ENCODE assay signal across 1 cellular context in genomic region chr1:58896211-58897183, GRCh38.
A peak's percentile ranks its signal among the peaks of the same experiment; 100 is the strongest.
TF ChIP-seq lines count a peak whose summit lies in the region.

No MANE protein-coding gene starts in this region.

TF ChIP-seq in SK-N-SH, 30 proteins besides CTCF, POLR2A, EP300 and RAD21 (continued from another document):
- TF ChIP-seq USF1 (IDR thresholded peaks at IDR 0.05; ENCODE audit: borderline replicate concordance, low read depth) (no peak), SIN3A (IDR thresholded peaks at IDR 0.05; ENCODE audit: borderline replicate concordance, low read depth, low read length) (no peak), CHD2 (IDR thresholded peaks at IDR 0.05; ENCODE audit: low read length, partially characterized antibody) (peak; percentile 39), MXI1 (IDR thresholded peaks at IDR 0.05; ENCODE audit: low read depth, low read length) (no peak), GATA2 (CRISPR knock-in tag; IDR thresholded peaks at IDR 0.05) (peak; percentile 95), IRF3 (IDR thresholded peaks at IDR 0.05; ENCODE audit: low read depth, low read length) (no peak), FOXJ3 (CRISPR knock-in tag; IDR thresholded peaks at IDR 0.05) (no peak), FOXM1 (IDR thresholded peaks at IDR 0.05; ENCODE audit: low read depth) (no peak), NFIC (IDR thresholded peaks at IDR 0.05; ENCODE audit: borderline replicate concordance) (no peak), RCOR1 (IDR thresholded peaks at IDR 0.05; ENCODE audit: low read length) (peak; percentile 69; the same call in 1 of the 2 replicates), SMC3 (IDR thresholded peaks at IDR 0.05; ENCODE audit: low read depth, low read length) (no peak), ELF1 (IDR thresholded peaks at IDR 0.05) (no peak), TAF1 (IDR thresholded peaks at IDR 0.05; ENCODE audit: borderline replicate concordance, low read depth, low read length) (no peak), MEF2A (IDR thresholded peaks at IDR 0.05; ENCODE audit: borderline replicate concordance, low read depth) (no peak), JUND (IDR thresholded peaks at IDR 0.05) (no peak)
TF ChIP-seq in SK-N-SH: peak in this region for 5.
